ENCODE assay signal across 11 cellular contexts in genomic region chr6:139855741-139856206, GRCh38.
DNase-seq lines count a peak whose midpoint lies in the region; ATAC-seq and TF ChIP-seq lines count a peak whose summit lies in the region.
"Had no signal": no experiment of that assay in that cellular context is flagged by ENCODE, and none has a peak within 500 bp of the region (broad histone marks: within the 10 kb centered on the region; RNA-seq: fewer than 3 reads in every experiment).

No MANE protein-coding gene starts in this region.

- no peak for TF ChIP-seq CTCF in hepatocyte (IDR thresholded peaks at IDR 0.05; ENCODE audit: poor library complexity)

- peak; percentile 14 for DNase-seq in NCI-H82 (lab: John Stamatoyannopoulos, UW)
- DNase-seq in NCI-H82 treated with DMSO at 0.1 percent for 48 hours (lab: John Stamatoyannopoulos, UW; ENCODE audit: unreplicated experiment), result no peak
- DNase-seq in NCI-H69 (lab: John Stamatoyannopoulos, UW), result peak; percentile 89
- DNase-seq in hepatocyte (ENCODE audit: low spot score), result no peak
- peak; percentile 30 for DNase-seq in stromal cell of bone marrow (ENCODE audit: low read depth)
- DNase-seq in NK-92 treated with Interleukin-12 subunit alpha and Interleukin-12 subunit beta, amount 100 ng/mL, for 24 hours (lab: John Stamatoyannopoulos, UW), result no peak
- no peak for DNase-seq in GDM1 (lab: John Stamatoyannopoulos, UW)
- DNase-seq: left cardiac atrium had no signal

- no peaks in the 10 kb centered on the region for H3K36me3 ChIP-seq in hepatocyte (replicated peaks; ENCODE audit: insufficient read depth, low read depth)
- H3K36me3 ChIP-seq: vagina had no signal

- no peaks in the 10 kb centered on the region for H4K20me1 ChIP-seq in hepatocyte (ENCODE audit: insufficient read depth, poor library complexity, severe bottlenecking)

- ATAC-seq in HG02884 (IDR thresholded peaks at IDR 0.05; ENCODE audit: unreplicated experiment), result no peak
- ATAC-seq: HCT116, left cardiac atrium had no signal

- peaks cover 47% of the 10 kb centered on the region for H3K4me1 ChIP-seq in hepatocyte (ENCODE audit: insufficient read depth)
- H3K4me1 ChIP-seq: vagina had no signal

- H3K27me3 ChIP-seq in hepatocyte, result no peaks in the 10 kb centered on the region
- H3K27me3 ChIP-seq: vagina had no signal

- H3K9me2 ChIP-seq in hepatocyte (replicated peaks; ENCODE audit: insufficient read depth), result no peaks in the 10 kb centered on the region

- peak overlapping the region; percentile 34 for H3K27ac ChIP-seq in hepatocyte
- H3K27ac ChIP-seq: vagina had no signal

- WGBS in hepatocyte (ENCODE audit: low lambda C conversion rate, missing lambda C conversion rate), result 10% methylated on average over 2 of the region's 2 CpGs

- H2AFZ ChIP-seq in hepatocyte, result peak overlapping the region; percentile 14

- no peak overlapping the region for H3K4me3 ChIP-seq in hepatocyte
- H3K4me3 ChIP-seq: vagina had no signal

- no peaks in the 10 kb centered on the region for H3K79me2 ChIP-seq in hepatocyte

- no peaks in the 10 kb centered on the region for H3K9me3 ChIP-seq in hepatocyte (ENCODE audit: low read depth)
- H3K9me3 ChIP-seq: vagina had no signal

- peak overlapping the region; percentile 34 for H3K4me2 ChIP-seq in hepatocyte

Comparison
In these comparisons a context has a peak if more than half of its experiments do, and no peak if none do; other contexts are left out.
1. DNase-seq: peak in NCI-H82 (single experiment), NCI-H69 (single experiment) and stromal cell of bone marrow (single experiment); none in NCI-H82 treated with DMSO at 0.1 percent for 48 hours (single experiment), hepatocyte (single experiment), NK-92 treated with Interleukin-12 subunit alpha and Interleukin-12 subunit beta, amount 100 ng/mL, for 24 hours (single experiment) and GDM1 (single experiment).